ENCODE assay signal across 1 cellular context in genomic region chr2:176147215-176147789, GRCh38.
TF ChIP-seq lines count a peak whose summit lies in the region.

No MANE protein-coding gene starts in this region.

TF ChIP-seq in H1, 55 proteins besides CTCF, POLR2A, EP300 and RAD21:
- TF ChIP-seq POLR2AphosphoS5 (IDR thresholded peaks at IDR 0.05; ENCODE audit: low read depth, low read length) (no peak), MAFK (IDR thresholded peaks at IDR 0.05; ENCODE audit: low read depth, low read length) (no peak), MAX (IDR thresholded peaks at IDR 0.05) (no peak), HDAC2 (IDR thresholded peaks at IDR 0.05; ENCODE audit: borderline replicate concordance in 1 of 2, low read depth in 2 of 2, low read length in 2 of 2) (no peak), FOSL1 (IDR thresholded peaks at IDR 0.05; ENCODE audit: insufficient read depth, low read depth, low read length) (no peak), TBP (IDR thresholded peaks at IDR 0.05; ENCODE audit: low read depth, low read length) (no peak), SIRT6 (IDR thresholded peaks at IDR 0.05; ENCODE audit: low read length) (no peak), BACH1 (IDR thresholded peaks at IDR 0.05; ENCODE audit: low read length) (0 out of 2 replicates have a peak, but pooled peaks have one; percentile 15), TEAD4 (IDR thresholded peaks at IDR 0.05; ENCODE audit: low read depth, low read length) (no peak), KDM4A (IDR thresholded peaks at IDR 0.05; ENCODE audit: low read depth, low read length, severe bottlenecking) (no peak), POU5F1 (IDR thresholded peaks at IDR 0.05; ENCODE audit: low read depth, low read length) (no peak), USF2 (IDR thresholded peaks at IDR 0.05; ENCODE audit: low read length) (no peak), CREB1 (IDR thresholded peaks at IDR 0.05) (no peak), ZNF274 (IDR thresholded peaks at IDR 0.05; ENCODE audit: borderline replicate concordance, extremely low read depth, low read length) (no peak), RNF2 (IDR thresholded peaks at IDR 0.05; ENCODE audit: borderline replicate concordance, low read depth, low read length, missing control alignments, poor library complexity, severe bottlenecking) (peak; percentile 91), CTBP2 (IDR thresholded peaks at IDR 0.05; ENCODE audit: borderline replicate concordance, insufficient read depth, insufficient read length, low read length) (no peak), RBBP5 (IDR thresholded peaks at IDR 0.05; ENCODE audit: borderline replicate concordance, low read depth, low read length) (no peak), TAF7 (optimal IDR thresholded peaks at IDR 0.05; ENCODE audit: borderline replicate concordance, low read depth, low read length) (no peak), HDAC6 (IDR thresholded peaks at IDR 0.05; ENCODE audit: low read depth, low read length) (no peak), NRF1 (IDR thresholded peaks at IDR 0.05; ENCODE audit: low read depth, low read length) (no peak), GABPA (IDR thresholded peaks at IDR 0.05; ENCODE audit: borderline replicate concordance, insufficient read depth, low read length) (no peak), EZH2 (IDR thresholded peaks at IDR 0.05; ENCODE audit: low read depth, low read length, severe bottlenecking) (peak; percentile 95), CBX8 (IDR thresholded peaks at IDR 0.05; ENCODE audit: borderline replicate concordance, low read depth, low read length) (0 out of 2 replicates have a peak, but pooled peaks have one; percentile 61), EGR1 (IDR thresholded peaks at IDR 0.05; ENCODE audit: borderline replicate concordance, low read depth, low read length) (no peak), SUZ12 (IDR thresholded peaks at IDR 0.05; ENCODE audit: low read length) (peak; percentile 90), SP2 (IDR thresholded peaks at IDR 0.05; ENCODE audit: low read length) (no peak), SIN3A (conservative IDR thresholded peaks at IDR 0.05 in 1 of 2, IDR thresholded peaks at IDR 0.05 in 1 of 2; ENCODE audit: low read depth in 1 of 2, low read length in 2 of 2) (no peak), SP1 (IDR thresholded peaks at IDR 0.05; ENCODE audit: low read depth, low read length) (no peak), SRF (IDR thresholded peaks at IDR 0.05; ENCODE audit: low read depth, low read length) (no peak), TCF12 (IDR thresholded peaks at IDR 0.05; ENCODE audit: low read depth, low read length) (no peak), SIX5 (IDR thresholded peaks at IDR 0.05; ENCODE audit: low read depth, low read length) (no peak), YY1 (IDR thresholded peaks at IDR 0.05; ENCODE audit: low read depth, low read length) (no peak)
- TF ChIP-seq, protein P1, sequence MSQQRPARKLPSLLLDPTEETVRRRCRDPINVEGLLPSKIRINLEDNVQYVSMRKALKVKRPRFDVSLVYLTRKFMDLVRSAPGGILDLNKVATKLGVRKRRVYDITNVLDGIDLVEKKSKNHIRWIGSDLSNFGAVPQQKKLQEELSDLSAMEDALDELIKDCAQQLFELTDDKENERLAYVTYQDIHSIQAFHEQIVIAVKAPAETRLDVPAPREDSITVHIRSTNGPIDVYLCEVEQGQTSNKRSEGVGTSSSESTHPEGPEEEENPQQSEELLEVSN (IDR thresholded peaks at IDR 0.05), result no peak
